ENCODE assay signal across 1 cellular context in genomic region chr22:17171313-17172171, GRCh38.
TF ChIP-seq lines count a peak whose summit lies in the region.

No MANE protein-coding gene starts in this region.

TF ChIP-seq in HepG2, 621 proteins besides CTCF, POLR2A, EP300 and RAD21 (continued from another document and continues in another):
- no peak for TF ChIP-seq ZNF576 (CRISPR knock-in tag; IDR thresholded peaks at IDR 0.05)
- TF ChIP-seq ZBTB42 (CRISPR knock-in tag; IDR thresholded peaks at IDR 0.05), result no peak
- TF ChIP-seq ZFP36L1 (CRISPR knock-in tag; IDR thresholded peaks at IDR 0.05), result no peak
- TF ChIP-seq AGO2 (optimal IDR thresholded peaks at IDR 0.05; ENCODE audit: low read depth, low read length), result no peak
- TF ChIP-seq, protein P1, sequence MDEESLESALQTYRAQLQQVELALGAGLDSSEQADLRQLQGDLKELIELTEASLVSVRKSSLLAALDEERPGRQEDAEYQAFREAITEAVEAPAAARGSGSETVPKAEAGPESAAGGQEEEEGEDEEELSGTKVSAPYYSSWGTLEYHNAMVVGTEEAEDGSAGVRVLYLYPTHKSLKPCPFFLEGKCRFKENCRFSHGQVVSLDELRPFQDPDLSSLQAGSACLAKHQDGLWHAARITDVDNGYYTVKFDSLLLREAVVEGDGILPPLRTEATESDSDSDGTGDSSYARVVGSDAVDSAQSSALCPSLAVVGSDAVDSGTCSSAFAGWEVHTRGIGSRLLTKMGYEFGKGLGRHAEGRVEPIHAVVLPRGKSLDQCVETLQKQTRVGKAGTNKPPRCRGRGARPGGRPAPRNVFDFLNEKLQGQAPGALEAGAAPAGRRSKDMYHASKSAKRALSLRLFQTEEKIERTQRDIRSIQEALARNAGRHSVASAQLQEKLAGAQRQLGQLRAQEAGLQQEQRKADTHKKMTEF (CRISPR knock-in tag; IDR thresholded peaks at IDR 0.05), result peak; percentile 60; the same call in 1 of the 2 replicates
- TF ChIP-seq, protein P2, sequence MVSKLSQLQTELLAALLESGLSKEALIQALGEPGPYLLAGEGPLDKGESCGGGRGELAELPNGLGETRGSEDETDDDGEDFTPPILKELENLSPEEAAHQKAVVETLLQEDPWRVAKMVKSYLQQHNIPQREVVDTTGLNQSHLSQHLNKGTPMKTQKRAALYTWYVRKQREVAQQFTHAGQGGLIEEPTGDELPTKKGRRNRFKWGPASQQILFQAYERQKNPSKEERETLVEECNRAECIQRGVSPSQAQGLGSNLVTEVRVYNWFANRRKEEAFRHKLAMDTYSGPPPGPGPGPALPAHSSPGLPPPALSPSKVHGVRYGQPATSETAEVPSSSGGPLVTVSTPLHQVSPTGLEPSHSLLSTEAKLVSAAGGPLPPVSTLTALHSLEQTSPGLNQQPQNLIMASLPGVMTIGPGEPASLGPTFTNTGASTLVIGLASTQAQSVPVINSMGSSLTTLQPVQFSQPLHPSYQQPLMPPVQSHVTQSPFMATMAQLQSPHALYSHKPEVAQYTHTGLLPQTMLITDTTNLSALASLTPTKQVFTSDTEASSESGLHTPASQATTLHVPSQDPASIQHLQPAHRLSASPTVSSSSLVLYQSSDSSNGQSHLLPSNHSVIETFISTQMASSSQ (IDR thresholded peaks at IDR 0.05; ENCODE audit: low read depth), result no peak
- TF ChIP-seq, protein P2 (CRISPR knock-in tag; IDR thresholded peaks at IDR 0.05; ENCODE audit: borderline replicate concordance), result no peak
- TF ChIP-seq HHEX (CRISPR knock-in tag; IDR thresholded peaks at IDR 0.05), result no peak
- TF ChIP-seq ZBTB33 (CRISPR knock-in tag; IDR thresholded peaks at IDR 0.05), result no peak
- TF ChIP-seq ZNF768 (CRISPR knock-in tag; IDR thresholded peaks at IDR 0.05), result peak; percentile 92
- no peak for TF ChIP-seq MIER3 (CRISPR knock-in tag; IDR thresholded peaks at IDR 0.05; ENCODE audit: borderline replicate concordance)
- TF ChIP-seq, protein P3, sequence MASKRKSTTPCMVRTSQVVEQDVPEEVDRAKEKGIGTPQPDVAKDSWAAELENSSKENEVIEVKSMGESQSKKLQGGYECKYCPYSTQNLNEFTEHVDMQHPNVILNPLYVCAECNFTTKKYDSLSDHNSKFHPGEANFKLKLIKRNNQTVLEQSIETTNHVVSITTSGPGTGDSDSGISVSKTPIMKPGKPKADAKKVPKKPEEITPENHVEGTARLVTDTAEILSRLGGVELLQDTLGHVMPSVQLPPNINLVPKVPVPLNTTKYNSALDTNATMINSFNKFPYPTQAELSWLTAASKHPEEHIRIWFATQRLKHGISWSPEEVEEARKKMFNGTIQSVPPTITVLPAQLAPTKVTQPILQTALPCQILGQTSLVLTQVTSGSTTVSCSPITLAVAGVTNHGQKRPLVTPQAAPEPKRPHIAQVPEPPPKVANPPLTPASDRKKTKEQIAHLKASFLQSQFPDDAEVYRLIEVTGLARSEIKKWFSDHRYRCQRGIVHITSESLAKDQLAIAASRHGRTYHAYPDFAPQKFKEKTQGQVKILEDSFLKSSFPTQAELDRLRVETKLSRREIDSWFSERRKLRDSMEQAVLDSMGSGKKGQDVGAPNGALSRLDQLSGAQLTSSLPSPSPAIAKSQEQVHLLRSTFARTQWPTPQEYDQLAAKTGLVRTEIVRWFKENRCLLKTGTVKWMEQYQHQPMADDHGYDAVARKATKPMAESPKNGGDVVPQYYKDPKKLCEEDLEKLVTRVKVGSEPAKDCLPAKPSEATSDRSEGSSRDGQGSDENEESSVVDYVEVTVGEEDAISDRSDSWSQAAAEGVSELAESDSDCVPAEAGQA (IDR thresholded peaks at IDR 0.05; ENCODE audit: low read depth), result no peak
- TF ChIP-seq, protein P3 (CRISPR knock-in tag; IDR thresholded peaks at IDR 0.05; ENCODE audit: borderline replicate concordance), result no peak
- TF ChIP-seq THAP11 (CRISPR knock-in tag; IDR thresholded peaks at IDR 0.05), result peak; percentile 58
- no peak for TF ChIP-seq NRL (CRISPR knock-in tag; IDR thresholded peaks at IDR 0.05; ENCODE audit: borderline replicate concordance)
- TF ChIP-seq YY1 (IDR thresholded peaks at IDR 0.05; ENCODE audit: insufficient read depth, insufficient replicate concordance, low read depth, low read length), result peak; percentile 60
- TF ChIP-seq ZNF501 (CRISPR knock-in tag; IDR thresholded peaks at IDR 0.05), result peak; percentile 20; the same call in 1 of the 2 replicates
- TF ChIP-seq ZNF101 (CRISPR knock-in tag; IDR thresholded peaks at IDR 0.05; ENCODE audit: borderline replicate concordance, low read depth), result no peak
- TF ChIP-seq, protein P4, sequence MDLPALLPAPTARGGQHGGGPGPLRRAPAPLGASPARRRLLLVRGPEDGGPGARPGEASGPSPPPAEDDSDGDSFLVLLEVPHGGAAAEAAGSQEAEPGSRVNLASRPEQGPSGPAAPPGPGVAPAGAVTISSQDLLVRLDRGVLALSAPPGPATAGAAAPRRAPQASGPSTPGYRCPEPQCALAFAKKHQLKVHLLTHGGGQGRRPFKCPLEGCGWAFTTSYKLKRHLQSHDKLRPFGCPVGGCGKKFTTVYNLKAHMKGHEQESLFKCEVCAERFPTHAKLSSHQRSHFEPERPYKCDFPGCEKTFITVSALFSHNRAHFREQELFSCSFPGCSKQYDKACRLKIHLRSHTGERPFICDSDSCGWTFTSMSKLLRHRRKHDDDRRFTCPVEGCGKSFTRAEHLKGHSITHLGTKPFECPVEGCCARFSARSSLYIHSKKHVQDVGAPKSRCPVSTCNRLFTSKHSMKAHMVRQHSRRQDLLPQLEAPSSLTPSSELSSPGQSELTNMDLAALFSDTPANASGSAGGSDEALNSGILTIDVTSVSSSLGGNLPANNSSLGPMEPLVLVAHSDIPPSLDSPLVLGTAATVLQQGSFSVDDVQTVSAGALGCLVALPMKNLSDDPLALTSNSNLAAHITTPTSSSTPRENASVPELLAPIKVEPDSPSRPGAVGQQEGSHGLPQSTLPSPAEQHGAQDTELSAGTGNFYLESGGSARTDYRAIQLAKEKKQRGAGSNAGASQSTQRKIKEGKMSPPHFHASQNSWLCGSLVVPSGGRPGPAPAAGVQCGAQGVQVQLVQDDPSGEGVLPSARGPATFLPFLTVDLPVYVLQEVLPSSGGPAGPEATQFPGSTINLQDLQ (CRISPR knock-in tag; IDR thresholded peaks at IDR 0.05), result no peak
- peak; percentile 55; the same call in 1 of the 2 replicates for TF ChIP-seq SAFB2 (CRISPR knock-in tag; IDR thresholded peaks at IDR 0.05; ENCODE audit: borderline replicate concordance, low read depth)
- TF ChIP-seq, protein P5, sequence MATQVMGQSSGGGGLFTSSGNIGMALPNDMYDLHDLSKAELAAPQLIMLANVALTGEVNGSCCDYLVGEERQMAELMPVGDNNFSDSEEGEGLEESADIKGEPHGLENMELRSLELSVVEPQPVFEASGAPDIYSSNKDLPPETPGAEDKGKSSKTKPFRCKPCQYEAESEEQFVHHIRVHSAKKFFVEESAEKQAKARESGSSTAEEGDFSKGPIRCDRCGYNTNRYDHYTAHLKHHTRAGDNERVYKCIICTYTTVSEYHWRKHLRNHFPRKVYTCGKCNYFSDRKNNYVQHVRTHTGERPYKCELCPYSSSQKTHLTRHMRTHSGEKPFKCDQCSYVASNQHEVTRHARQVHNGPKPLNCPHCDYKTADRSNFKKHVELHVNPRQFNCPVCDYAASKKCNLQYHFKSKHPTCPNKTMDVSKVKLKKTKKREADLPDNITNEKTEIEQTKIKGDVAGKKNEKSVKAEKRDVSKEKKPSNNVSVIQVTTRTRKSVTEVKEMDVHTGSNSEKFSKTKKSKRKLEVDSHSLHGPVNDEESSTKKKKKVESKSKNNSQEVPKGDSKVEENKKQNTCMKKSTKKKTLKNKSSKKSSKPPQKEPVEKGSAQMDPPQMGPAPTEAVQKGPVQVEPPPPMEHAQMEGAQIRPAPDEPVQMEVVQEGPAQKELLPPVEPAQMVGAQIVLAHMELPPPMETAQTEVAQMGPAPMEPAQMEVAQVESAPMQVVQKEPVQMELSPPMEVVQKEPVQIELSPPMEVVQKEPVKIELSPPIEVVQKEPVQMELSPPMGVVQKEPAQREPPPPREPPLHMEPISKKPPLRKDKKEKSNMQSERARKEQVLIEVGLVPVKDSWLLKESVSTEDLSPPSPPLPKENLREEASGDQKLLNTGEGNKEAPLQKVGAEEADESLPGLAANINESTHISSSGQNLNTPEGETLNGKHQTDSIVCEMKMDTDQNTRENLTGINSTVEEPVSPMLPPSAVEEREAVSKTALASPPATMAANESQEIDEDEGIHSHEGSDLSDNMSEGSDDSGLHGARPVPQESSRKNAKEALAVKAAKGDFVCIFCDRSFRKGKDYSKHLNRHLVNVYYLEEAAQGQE (IDR thresholded peaks at IDR 0.05; ENCODE audit: borderline replicate concordance in 1 of 2, low read depth in 1 of 2, low read length in 2 of 2), result no peak; a peak in 1 of 4 replicates
- TF ChIP-seq BRCA1 (CRISPR knock-in tag; IDR thresholded peaks at IDR 0.05), result no peak
- TF ChIP-seq, protein P6, sequence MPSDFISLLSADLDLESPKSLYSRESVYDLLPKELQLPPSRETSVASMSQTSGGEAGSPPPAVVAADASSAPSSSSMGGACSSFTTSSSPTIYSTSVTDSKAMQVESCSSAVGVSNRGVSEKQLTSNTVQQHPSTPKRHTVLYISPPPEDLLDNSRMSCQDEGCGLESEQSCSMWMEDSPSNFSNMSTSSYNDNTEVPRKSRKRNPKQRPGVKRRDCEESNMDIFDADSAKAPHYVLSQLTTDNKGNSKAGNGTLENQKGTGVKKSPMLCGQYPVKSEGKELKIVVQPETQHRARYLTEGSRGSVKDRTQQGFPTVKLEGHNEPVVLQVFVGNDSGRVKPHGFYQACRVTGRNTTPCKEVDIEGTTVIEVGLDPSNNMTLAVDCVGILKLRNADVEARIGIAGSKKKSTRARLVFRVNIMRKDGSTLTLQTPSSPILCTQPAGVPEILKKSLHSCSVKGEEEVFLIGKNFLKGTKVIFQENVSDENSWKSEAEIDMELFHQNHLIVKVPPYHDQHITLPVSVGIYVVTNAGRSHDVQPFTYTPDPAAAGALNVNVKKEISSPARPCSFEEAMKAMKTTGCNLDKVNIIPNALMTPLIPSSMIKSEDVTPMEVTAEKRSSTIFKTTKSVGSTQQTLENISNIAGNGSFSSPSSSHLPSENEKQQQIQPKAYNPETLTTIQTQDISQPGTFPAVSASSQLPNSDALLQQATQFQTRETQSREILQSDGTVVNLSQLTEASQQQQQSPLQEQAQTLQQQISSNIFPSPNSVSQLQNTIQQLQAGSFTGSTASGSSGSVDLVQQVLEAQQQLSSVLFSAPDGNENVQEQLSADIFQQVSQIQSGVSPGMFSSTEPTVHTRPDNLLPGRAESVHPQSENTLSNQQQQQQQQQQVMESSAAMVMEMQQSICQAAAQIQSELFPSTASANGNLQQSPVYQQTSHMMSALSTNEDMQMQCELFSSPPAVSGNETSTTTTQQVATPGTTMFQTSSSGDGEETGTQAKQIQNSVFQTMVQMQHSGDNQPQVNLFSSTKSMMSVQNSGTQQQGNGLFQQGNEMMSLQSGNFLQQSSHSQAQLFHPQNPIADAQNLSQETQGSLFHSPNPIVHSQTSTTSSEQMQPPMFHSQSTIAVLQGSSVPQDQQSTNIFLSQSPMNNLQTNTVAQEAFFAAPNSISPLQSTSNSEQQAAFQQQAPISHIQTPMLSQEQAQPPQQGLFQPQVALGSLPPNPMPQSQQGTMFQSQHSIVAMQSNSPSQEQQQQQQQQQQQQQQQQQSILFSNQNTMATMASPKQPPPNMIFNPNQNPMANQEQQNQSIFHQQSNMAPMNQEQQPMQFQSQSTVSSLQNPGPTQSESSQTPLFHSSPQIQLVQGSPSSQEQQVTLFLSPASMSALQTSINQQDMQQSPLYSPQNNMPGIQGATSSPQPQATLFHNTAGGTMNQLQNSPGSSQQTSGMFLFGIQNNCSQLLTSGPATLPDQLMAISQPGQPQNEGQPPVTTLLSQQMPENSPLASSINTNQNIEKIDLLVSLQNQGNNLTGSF (CRISPR knock-in tag; IDR thresholded peaks at IDR 0.05), result no peak
- TF ChIP-seq KDM3A (CRISPR knock-in tag; IDR thresholded peaks at IDR 0.05; ENCODE audit: low read depth), result 0 out of 2 replicates have a peak, but pooled peaks have one; percentile 29
- TF ChIP-seq NFYC (CRISPR knock-in tag; IDR thresholded peaks at IDR 0.05), result no peak
- TF ChIP-seq KDM5A (IDR thresholded peaks at IDR 0.05; ENCODE audit: borderline replicate concordance, low read length), result no peak
- no peak for TF ChIP-seq KMT2B (CRISPR knock-in tag; IDR thresholded peaks at IDR 0.05)
